ENCODE assay signal across 12 cellular contexts in the genomic region with DNA sequence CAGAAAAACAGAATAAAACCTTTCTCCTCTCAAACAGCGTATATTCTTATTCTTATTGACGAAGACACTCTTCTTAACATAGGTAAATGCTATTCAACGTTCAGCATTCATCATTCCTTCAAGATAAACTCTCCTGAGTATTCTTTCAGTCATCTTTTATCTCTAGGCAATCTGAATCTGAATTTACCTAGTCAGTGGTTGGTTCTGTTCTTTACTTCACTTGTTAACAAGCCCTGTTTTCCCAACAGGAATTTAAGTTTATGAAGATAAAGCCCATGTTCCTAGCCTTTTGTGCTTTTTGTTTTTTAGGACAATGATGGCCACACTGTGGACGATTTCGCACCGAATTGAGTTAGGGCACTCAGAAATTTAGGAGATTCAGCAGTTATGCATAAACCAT. TPM values are rescaled to one million over a fixed set of nuclear protein-coding genes. Genes with fewer than 3 reads are reported as not detected.
DNase-seq lines count a peak whose midpoint lies in the region; ATAC-seq, FAIRE-seq and TF ChIP-seq lines count a peak whose summit lies in the region.
"Had no signal": no experiment of that assay in that cellular context is flagged by ENCODE, and none has a peak within 500 bp of the region (broad histone marks: within the 10 kb centered on the region; RNA-seq: fewer than 3 reads in every experiment).

No MANE protein-coding gene starts in this region.

- H3K4me3 Mint-ChIP-seq in naive thymus-derived CD8-positive, alpha-beta T cell: peak overlapping the region; percentile 80 to 94 (median 89)

- no peaks in the 10 kb centered on the region for H3K36me3 ChIP-seq in HUES64 (ENCODE audit: insufficient read depth, low read length)

- H3K9me3 Mint-ChIP-seq in activated naive CD4-positive, alpha-beta T cell treated with anti-CD3 and anti-CD28 coated beads, Interleukin-2, amount 50 U/mL, for 72 hours: no peaks in the 10 kb centered on the region
- no peaks in the 10 kb centered on the region for H3K9me3 Mint-ChIP-seq in naive thymus-derived CD8-positive, alpha-beta T cell

- FAIRE-seq in D721Med (lab: Jason Lieb, UNC): peak; percentile 6

- H3K9me3 ChIP-seq in HUES64 (ENCODE audit: insufficient read depth, low read depth, low read length): no peaks in the 10 kb centered on the region

- DNase-seq in D721Med (ENCODE audit: insufficient read length, low spot score) (no peak), HCEC 1CT (no peak), NCI-H1105 treated with DMSO at 0.1 percent for 48 hours (lab: John Stamatoyannopoulos, UW) (no peak)
- DNase-seq in activated naive CD4-positive, alpha-beta T cell treated with anti-CD3 and anti-CD28 coated beads, Interleukin-2, amount 50 U/mL, for 72 hours (ENCODE audit: low spot score in 2 of 2): no peak
- no peak for DNase-seq in naive thymus-derived CD8-positive, alpha-beta T cell
- DNase-seq in activated effector memory CD4-positive, alpha-beta T cell treated with Interleukin-2 at 50 U/mL for 16 hours: no peak
- DNase-seq: activated effector memory CD4-positive, alpha-beta T cell treated with anti-CD3 and anti-CD28 coated beads, Interleukin-2, amount 50 U/mL, for 16 hours; cortex of kidney; foreskin keratinocyte; kidney glomerular epithelial cell; NCI-H2227 treated with DMSO at 0.1 percent for 48 hours had no signal

- peaks cover 58% of the 10 kb centered on the region for H3K4me1 ChIP-seq in HUES64 (ENCODE audit: insufficient read depth, low read length)

- peak overlapping the region; percentile 69; the same call in 1 of the 2 replicates for H3K27ac ChIP-seq in HUES64 (ENCODE audit: low read depth, low read length)
- H3K27ac ChIP-seq: foreskin keratinocyte had no signal

- H3K4me3 ChIP-seq in HUES64 (ENCODE audit: low read length): no peak overlapping the region

- no peaks in the 10 kb centered on the region for H3K27me3 ChIP-seq in HUES64 (ENCODE audit: insufficient read depth, low read length)
- H3K27me3 ChIP-seq: foreskin keratinocyte had no signal

- peaks cover 13 to 34% of the 10 kb centered on the region in 2 donors for H3K36me3 Mint-ChIP-seq in activated naive CD4-positive, alpha-beta T cell treated with anti-CD3 and anti-CD28 coated beads, Interleukin-2, amount 50 U/mL, for 72 hours
- peaks cover 0 to 19% (median 9%) of the 10 kb centered on the region in 3 donors for H3K36me3 Mint-ChIP-seq in naive thymus-derived CD8-positive, alpha-beta T cell

- ATAC-seq in activated naive CD4-positive, alpha-beta T cell treated with anti-CD3 and anti-CD28 coated beads, Interleukin-2, amount 50 U/mL, for 72 hours: no peak
- ATAC-seq in naive thymus-derived CD8-positive, alpha-beta T cell: no peak
- ATAC-seq: foreskin keratinocyte had no signal

- H3K4me1 Mint-ChIP-seq in naive thymus-derived CD8-positive, alpha-beta T cell: peaks cover 25 to 71% (median 52%) of the 10 kb centered on the region in 4 donors

- H3K27me3 Mint-ChIP-seq in naive thymus-derived CD8-positive, alpha-beta T cell: no peaks in the 10 kb centered on the region

- POLR2A ChIA-PET in naive thymus-derived CD8-positive, alpha-beta T cell (lab: Charles Lee): interaction anchor here (1.6 to 4.7 kb wide), 2 partner anchors 11 to 34 kb away, joined by 4 to 31 read pairs; no protein-coding TSS in a partner anchor

- 0 out of 2 replicates have a peak overlapping the region, but pooled peaks have one; percentile 24 for H3K9ac ChIP-seq in HUES64 (ENCODE audit: low read depth, low read length)

- no peak for TF ChIP-seq CTCF in D721Med (IDR thresholded peaks at IDR 0.05; ENCODE audit: insufficient read depth, missing control alignments)

- 64% methylated on average over 6 of the region's 6 CpGs for WGBS in HUES64

- peak overlapping the region; percentile 91 to 95 for H3K27ac Mint-ChIP-seq in activated naive CD4-positive, alpha-beta T cell treated with anti-CD3 and anti-CD28 coated beads, Interleukin-2, amount 50 U/mL, for 72 hours
- peak overlapping the region; percentile 87 to 98 (median 94) for H3K27ac Mint-ChIP-seq in naive thymus-derived CD8-positive, alpha-beta T cell

RNA-seq across cellular contexts. Expression of a gene that starts 3.2 kb away (rescaled TPM):
- polyA plus RNA-seq in HUES64 (2013, experiment 1 of 2): 9.7 TPM
- polyA plus RNA-seq in HUES64 (2013, experiment 2 of 2): 11.0 TPM
- total RNA-seq in activated naive CD4-positive, alpha-beta T cell treated with anti-CD3 and anti-CD28 coated beads, Interleukin-2, amount 50 U/mL, for 72 hours: 10 to 100 TPM; 62.0 to 86.2 TPM
- total RNA-seq in naive thymus-derived CD8-positive, alpha-beta T cell: 100 to 1,000 TPM; 184 to 200 TPM
- 100 to 1,000 TPM; 127 to 155 (median 130) TPM for polyA plus RNA-seq in naive thymus-derived CD8-positive, alpha-beta T cell

RNA-seq across cellular contexts. Expression of a gene that starts 45.4 kb away (rescaled TPM):
- 11.4 TPM for polyA plus RNA-seq in HUES64 (2013, experiment 1 of 2)
- 15.2 TPM for polyA plus RNA-seq in HUES64 (2013, experiment 2 of 2)
- 10 to 100 TPM in 1 of 2 donors, 1 to 10 TPM in 1; 5.5 to 11.4 TPM for total RNA-seq in activated naive CD4-positive, alpha-beta T cell treated with anti-CD3 and anti-CD28 coated beads, Interleukin-2, amount 50 U/mL, for 72 hours
- total RNA-seq in naive thymus-derived CD8-positive, alpha-beta T cell: 1 to 10 TPM; 8.8 to 9.0 TPM
- polyA plus RNA-seq in naive thymus-derived CD8-positive, alpha-beta T cell: 1 to 10 TPM; 3.7 to 4.9 (median 3.9) TPM
